In the genomic region with DNA sequence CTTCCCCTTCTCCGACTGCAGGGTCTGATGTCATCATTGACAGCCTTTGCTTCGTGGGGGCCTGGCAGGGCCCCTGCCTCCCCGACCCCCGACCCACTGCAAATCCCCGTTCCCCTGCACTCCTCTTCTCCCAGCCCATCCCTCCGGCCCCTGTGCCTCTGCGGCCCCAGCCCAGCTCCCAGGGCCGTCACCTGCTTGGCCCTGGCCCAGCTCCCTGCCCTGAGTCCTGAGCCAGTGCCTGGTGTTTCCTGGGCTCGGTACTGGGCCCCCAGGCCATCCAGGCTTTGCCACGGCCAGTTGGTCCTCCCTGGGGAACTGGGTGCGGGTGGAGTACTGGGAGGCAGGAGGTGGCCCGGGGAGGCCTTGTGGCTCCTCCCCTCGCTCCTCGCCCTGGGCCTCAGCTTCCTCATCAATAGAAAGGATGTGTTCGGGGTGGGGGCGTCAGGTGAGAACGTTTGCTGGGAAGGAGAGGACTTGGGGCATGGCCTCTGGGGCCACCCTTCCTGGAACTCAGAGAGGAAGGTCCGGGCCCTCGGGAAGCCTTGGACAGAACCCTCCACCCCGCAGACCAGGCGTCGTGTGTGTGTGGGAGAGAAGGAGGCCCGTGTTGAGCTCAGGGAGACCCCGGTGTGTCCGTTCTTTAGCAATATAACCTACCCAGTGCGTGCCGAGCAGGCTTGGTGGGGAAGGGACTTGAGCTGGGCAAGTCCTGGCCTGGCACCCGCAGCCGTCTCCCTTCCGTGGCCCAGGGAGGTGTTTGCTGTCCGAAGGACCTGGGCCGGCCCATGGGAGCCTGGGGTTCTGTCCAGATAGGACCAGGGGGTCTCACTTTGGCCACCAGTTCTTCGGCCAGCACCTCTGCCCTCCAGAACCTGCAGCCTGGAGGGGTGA, we compare ENCODE assay signal across 2 cellular contexts.
TF ChIP-seq lines count a peak whose summit lies in the region.

No MANE protein-coding gene starts in this region.

TF ChIP-seq in HEK293, 187 proteins besides CTCF, POLR2A, EP300 and RAD21:
- TF ChIP-seq ZNF10 (tag by site-specific recombination; IDR thresholded peaks at IDR 0.05) (0 out of 2 replicates have a peak, but pooled peaks have one; percentile 36), ZNF214 (tag by site-specific recombination; IDR thresholded peaks at IDR 0.05; ENCODE audit: borderline replicate concordance) (no peak), PRDM2 (tag by site-specific recombination; IDR thresholded peaks at IDR 0.05; ENCODE audit: borderline replicate concordance) (no peak)

TF ChIP-seq in K562, 482 proteins besides CTCF, POLR2A, EP300 and RAD21:
- TF ChIP-seq ZNF134 (CRISPR knock-in tag; conservative IDR thresholded peaks at IDR 0.05): peak; percentile 51; the same call in 1 of the 2 replicates
- TF ChIP-seq POLR2G (IDR thresholded peaks at IDR 0.05; ENCODE audit: low read depth, low read length): peak; percentile 36
- no peak for TF ChIP-seq ETS1 (conservative IDR thresholded peaks at IDR 0.05; ENCODE audit: control insufficient read depth, low read depth, low read length)
- no peak for TF ChIP-seq CREB5 (CRISPR knock-in tag; IDR thresholded peaks at IDR 0.05)
